In the genomic region with DNA sequence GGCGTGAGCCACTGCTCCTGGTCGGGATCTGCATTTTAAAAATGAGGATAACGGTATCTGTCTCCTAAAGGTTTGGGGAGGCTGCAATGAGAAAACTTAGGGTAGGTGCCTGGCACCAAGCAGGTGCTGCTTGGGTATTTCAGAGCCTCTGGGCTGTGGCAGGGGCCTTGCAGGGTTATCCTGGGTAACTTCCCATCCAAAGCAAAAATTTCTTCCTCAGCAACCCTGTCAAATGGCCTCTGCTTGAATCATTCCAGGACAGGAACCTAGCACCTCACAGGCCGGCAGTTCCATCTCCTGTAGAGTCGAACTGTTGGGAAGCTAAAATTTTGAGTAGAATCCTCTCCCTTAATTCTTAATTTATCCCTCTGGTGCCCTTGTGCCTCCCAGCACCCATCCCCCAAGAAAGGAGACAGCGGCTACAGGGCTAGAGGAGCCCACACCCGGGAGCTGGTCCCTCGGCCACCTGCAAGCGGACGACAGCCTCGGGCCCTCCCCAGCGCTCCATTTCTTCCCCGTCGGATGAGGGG, we compare ENCODE assay signal across 11 cellular contexts. TPM values are rescaled to one million over a fixed set of nuclear protein-coding genes. Genes with fewer than 3 reads are reported as not detected.
DNase-seq lines count a peak whose midpoint lies in the region; ATAC-seq lines count a peak whose summit lies in the region.
"Had no signal": no experiment of that assay in that cellular context is flagged by ENCODE, and none has a peak within 500 bp of the region (broad histone marks: within the 10 kb centered on the region; RNA-seq: fewer than 3 reads in every experiment).

No MANE protein-coding gene starts in this region.

- H3K4me3 ChIP-seq in iPS-18a (ENCODE audit: low read length): peak overlapping the region; percentile 47

- peaks cover 61% of the 10 kb centered on the region for H3K27me3 ChIP-seq in iPS-18a (ENCODE audit: control insufficient read depth, insufficient read depth, low read length)

- no peak for DNase-seq in activated CD4-positive, alpha-beta T cell treated with anti-CD3 and anti-CD28 coated beads, Interleukin-2, amount 10 ng/mL, durations not matched to agents 7 days and 5 days
- DNase-seq in activated CD4-positive, alpha-beta T cell treated with anti-CD3 and anti-CD28 coated beads for 48 hours: no peak
- DNase-seq in activated T-helper 1 cell treated with anti-CD3 and anti-CD28 coated beads, Interleukin-12 subunit alpha, Interleukin-12 subunit beta, Interleukin-2, Interleukin-4 antibody, amounts not matched to agents 30 ng/mL and 10 ng/mL and 1 ng/mL, durations not matched to agents 14 hours and 24 hours and 36 hours (ENCODE audit: low spot score): no peak
- DNase-seq in stimulated activated naive CD8-positive, alpha-beta T cell treated with anti-CD3 and anti-CD28 coated beads, Interleukin-15, amount 100 ng/mL, for 72 hours: no peak
- DNase-seq in germinal center (ENCODE audit: low spot score) (no peak), putamen (ENCODE audit: low spot score) (no peak), NCI-H510A treated with DMSO at 0.1 percent for 48 hours (lab: John Stamatoyannopoulos, UW) (no peak)
- DNase-seq: occipital lobe had no signal

- POLR2A ChIA-PET in activated CD4-positive, alpha-beta T cell treated with anti-CD3 and anti-CD28 coated beads, Interleukin-2, amount 10 ng/mL, durations not matched to agents 7 days and 5 days (lab: Charles Lee): no interaction called here

- no peaks in the 10 kb centered on the region for H3K36me3 ChIP-seq in iPS-18a (ENCODE audit: control insufficient read depth, low read depth, low read length)
- H3K36me3 ChIP-seq: upper lobe of left lung had no signal

- H3K9ac ChIP-seq in iPS-18a (ENCODE audit: low read length): no peak overlapping the region

- no peaks in the 10 kb centered on the region for H3K9me3 ChIP-seq in iPS-18a (ENCODE audit: control insufficient read depth, low read depth, low read length)
- H3K9me3 ChIP-seq: upper lobe of left lung had no signal

- H3K27ac ChIP-seq in iPS-18a (ENCODE audit: low read length): no peak overlapping the region
- H3K27ac ChIP-seq: upper lobe of left lung had no signal

- CTCF ChIA-PET in activated CD4-positive, alpha-beta T cell treated with anti-CD3 and anti-CD28 coated beads, Interleukin-2, amount 10 ng/mL, durations not matched to agents 7 days and 5 days (lab: Charles Lee): interaction anchor here (1.5 kb wide), 1 partner anchor 14 kb away, joined by 5 read pairs; no protein-coding TSS in a partner anchor

- peaks cover 4% of the 10 kb centered on the region for H3K4me1 ChIP-seq in iPS-18a (ENCODE audit: control insufficient read depth, low read depth, low read length)

- peak; percentile 8 for ATAC-seq in stimulated activated naive CD8-positive, alpha-beta T cell treated with anti-CD3 and anti-CD28 coated beads, Interleukin-15, amount 100 ng/mL, for 72 hours

- peaks cover 40% of the 10 kb centered on the region for H3K27me3 Mint-ChIP-seq in activated CD4-positive, alpha-beta T cell treated with anti-CD3 and anti-CD28 coated beads, Interleukin-2, amount 10 ng/mL, durations not matched to agents 7 days and 5 days
- peaks cover 38% of the 10 kb centered on the region for H3K27me3 Mint-ChIP-seq in activated T-helper 1 cell treated with anti-CD3 and anti-CD28 coated beads, Interleukin-12 subunit alpha, Interleukin-12 subunit beta, Interleukin-2, Interleukin-4 antibody, amounts not matched to agents 30 ng/mL and 10 ng/mL and 1 ng/mL, durations not matched to agents 14 hours and 24 hours and 36 hours (ENCODE audit: insufficient read depth)
- peaks cover 50% of the 10 kb centered on the region for H3K27me3 Mint-ChIP-seq in stimulated activated naive CD8-positive, alpha-beta T cell treated with anti-CD3 and anti-CD28 coated beads, Interleukin-15, amount 100 ng/mL, for 72 hours

- H3K36me3 Mint-ChIP-seq in activated CD4-positive, alpha-beta T cell treated with anti-CD3 and anti-CD28 coated beads, Interleukin-2, amount 10 ng/mL, durations not matched to agents 7 days and 5 days (ENCODE audit: low read depth): no peaks in the 10 kb centered on the region
- H3K36me3 Mint-ChIP-seq in activated T-helper 1 cell treated with anti-CD3 and anti-CD28 coated beads, Interleukin-12 subunit alpha, Interleukin-12 subunit beta, Interleukin-2, Interleukin-4 antibody, amounts not matched to agents 30 ng/mL and 10 ng/mL and 1 ng/mL, durations not matched to agents 14 hours and 24 hours and 36 hours (ENCODE audit: low read depth): no peaks in the 10 kb centered on the region

- no peaks in the 10 kb centered on the region for H3K9me3 Mint-ChIP-seq in activated CD4-positive, alpha-beta T cell treated with anti-CD3 and anti-CD28 coated beads, Interleukin-2, amount 10 ng/mL, durations not matched to agents 7 days and 5 days
- no peaks in the 10 kb centered on the region for H3K9me3 Mint-ChIP-seq in activated T-helper 1 cell treated with anti-CD3 and anti-CD28 coated beads, Interleukin-12 subunit alpha, Interleukin-12 subunit beta, Interleukin-2, Interleukin-4 antibody, amounts not matched to agents 30 ng/mL and 10 ng/mL and 1 ng/mL, durations not matched to agents 14 hours and 24 hours and 36 hours
- no peaks in the 10 kb centered on the region for H3K9me3 Mint-ChIP-seq in stimulated activated naive CD8-positive, alpha-beta T cell treated with anti-CD3 and anti-CD28 coated beads, Interleukin-15, amount 100 ng/mL, for 72 hours
- H3K9me3 Mint-ChIP-seq: T-helper 1 cell treated with Interleukin-12 subunit alpha and Interleukin-12 subunit beta and Interleukin-4 antibody, amounts not matched to agents 30 μg/mL and 1 μg/mL, for 36 hours had no signal

- peaks cover 12% of the 10 kb centered on the region for H3K4me1 Mint-ChIP-seq in activated CD4-positive, alpha-beta T cell treated with anti-CD3 and anti-CD28 coated beads, Interleukin-2, amount 10 ng/mL, durations not matched to agents 7 days and 5 days
- peaks cover 14% of the 10 kb centered on the region for H3K4me1 Mint-ChIP-seq in activated T-helper 1 cell treated with anti-CD3 and anti-CD28 coated beads, Interleukin-12 subunit alpha, Interleukin-12 subunit beta, Interleukin-2, Interleukin-4 antibody, amounts not matched to agents 30 ng/mL and 10 ng/mL and 1 ng/mL, durations not matched to agents 14 hours and 24 hours and 36 hours (ENCODE audit: low read depth)
- H3K4me1 Mint-ChIP-seq in stimulated activated naive CD8-positive, alpha-beta T cell treated with anti-CD3 and anti-CD28 coated beads, Interleukin-15, amount 100 ng/mL, for 72 hours: peaks cover 16% of the 10 kb centered on the region

- H3K27ac Mint-ChIP-seq in activated CD4-positive, alpha-beta T cell treated with anti-CD3 and anti-CD28 coated beads, Interleukin-2, amount 10 ng/mL, durations not matched to agents 7 days and 5 days: no peak overlapping the region
- no peak overlapping the region for H3K27ac Mint-ChIP-seq in activated T-helper 1 cell treated with anti-CD3 and anti-CD28 coated beads, Interleukin-12 subunit alpha, Interleukin-12 subunit beta, Interleukin-2, Interleukin-4 antibody, amounts not matched to agents 30 ng/mL and 10 ng/mL and 1 ng/mL, durations not matched to agents 14 hours and 24 hours and 36 hours
- H3K27ac Mint-ChIP-seq in stimulated activated naive CD8-positive, alpha-beta T cell treated with anti-CD3 and anti-CD28 coated beads, Interleukin-15, amount 100 ng/mL, for 72 hours: no peak overlapping the region
- H3K27ac Mint-ChIP-seq: T-helper 1 cell treated with Interleukin-12 subunit alpha and Interleukin-12 subunit beta and Interleukin-4 antibody, amounts not matched to agents 30 μg/mL and 1 μg/mL, for 36 hours had no signal

- intact Hi-C loops in activated T-helper 1 cell treated with anti-CD3 and anti-CD28 coated beads, Interleukin-12 subunit alpha, Interleukin-12 subunit beta, Interleukin-2, Interleukin-4 antibody, amounts not matched to agents 30 ng/mL and 10 ng/mL and 1 ng/mL, durations not matched to agents 14 hours and 24 hours and 36 hours (cut with micrococcal nuclease): no loop called here

- peak overlapping the region; percentile 3 for H3K4me3 Mint-ChIP-seq in activated CD4-positive, alpha-beta T cell treated with anti-CD3 and anti-CD28 coated beads, Interleukin-2, amount 10 ng/mL, durations not matched to agents 7 days and 5 days
- peak overlapping the region; percentile 73 for H3K4me3 Mint-ChIP-seq in activated T-helper 1 cell treated with anti-CD3 and anti-CD28 coated beads, Interleukin-12 subunit alpha, Interleukin-12 subunit beta, Interleukin-2, Interleukin-4 antibody, amounts not matched to agents 30 ng/mL and 10 ng/mL and 1 ng/mL, durations not matched to agents 14 hours and 24 hours and 36 hours
- H3K4me3 Mint-ChIP-seq in stimulated activated naive CD8-positive, alpha-beta T cell treated with anti-CD3 and anti-CD28 coated beads, Interleukin-15, amount 100 ng/mL, for 72 hours: peak overlapping the region; percentile 21 to 78
- H3K4me3 Mint-ChIP-seq: T-helper 1 cell treated with Interleukin-12 subunit alpha and Interleukin-12 subunit beta and Interleukin-4 antibody, amounts not matched to agents 30 μg/mL and 1 μg/mL, for 36 hours had no signal

RNA-seq across cellular contexts. Expression of gene CGREF1, which starts 0.9 kb away (rescaled TPM):
- 1 to 10 TPM in 1 of 2 experiments, under 1 TPM in 1; 0.92 to 1.3 TPM for total RNA-seq in activated CD4-positive, alpha-beta T cell treated with anti-CD3 and anti-CD28 coated beads, Interleukin-2, amount 10 ng/mL, durations not matched to agents 7 days and 5 days
- total RNA-seq in activated T-helper 1 cell treated with anti-CD3 and anti-CD28 coated beads, Interleukin-12 subunit alpha, Interleukin-12 subunit beta, Interleukin-2, Interleukin-4 antibody, amounts not matched to agents 30 ng/mL and 10 ng/mL and 1 ng/mL, durations not matched to agents 14 hours and 24 hours and 36 hours: 12.9 and 18.0 TPM in 2 replicates

RNA-seq across cellular contexts. Expression of gene ABHD1, which starts 5.6 kb away (rescaled TPM):
- total RNA-seq in activated CD4-positive, alpha-beta T cell treated with anti-CD3 and anti-CD28 coated beads, Interleukin-2, amount 10 ng/mL, durations not matched to agents 7 days and 5 days: under 1 TPM; 0.10 to 0.25 TPM
- total RNA-seq in activated T-helper 1 cell treated with anti-CD3 and anti-CD28 coated beads, Interleukin-12 subunit alpha, Interleukin-12 subunit beta, Interleukin-2, Interleukin-4 antibody, amounts not matched to agents 30 ng/mL and 10 ng/mL and 1 ng/mL, durations not matched to agents 14 hours and 24 hours and 36 hours: 0.34 and 0.96 TPM in 2 replicates

RNA-seq across cellular contexts. Expression of gene PREB, which starts 16.4 kb away (rescaled TPM):
- 10 to 100 TPM; 60.0 to 65.3 TPM for total RNA-seq in activated CD4-positive, alpha-beta T cell treated with anti-CD3 and anti-CD28 coated beads, Interleukin-2, amount 10 ng/mL, durations not matched to agents 7 days and 5 days
- total RNA-seq in activated T-helper 1 cell treated with anti-CD3 and anti-CD28 coated beads, Interleukin-12 subunit alpha, Interleukin-12 subunit beta, Interleukin-2, Interleukin-4 antibody, amounts not matched to agents 30 ng/mL and 10 ng/mL and 1 ng/mL, durations not matched to agents 14 hours and 24 hours and 36 hours: 95.9 and 97.1 TPM in 2 replicates

RNA-seq across cellular contexts. Expression of gene PRR30, which starts 21.1 kb away (rescaled TPM):
- total RNA-seq in activated CD4-positive, alpha-beta T cell treated with anti-CD3 and anti-CD28 coated beads, Interleukin-2, amount 10 ng/mL, durations not matched to agents 7 days and 5 days: not detected
- total RNA-seq in activated T-helper 1 cell treated with anti-CD3 and anti-CD28 coated beads, Interleukin-12 subunit alpha, Interleukin-12 subunit beta, Interleukin-2, Interleukin-4 antibody, amounts not matched to agents 30 ng/mL and 10 ng/mL and 1 ng/mL, durations not matched to agents 14 hours and 24 hours and 36 hours: not detected in 2 replicates
- total RNA-seq: occipital lobe, upper lobe of left lung had no signal

RNA-seq across cellular contexts. Expression of gene TCF23, which starts 30.7 kb away (rescaled TPM):
- total RNA-seq in activated CD4-positive, alpha-beta T cell treated with anti-CD3 and anti-CD28 coated beads, Interleukin-2, amount 10 ng/mL, durations not matched to agents 7 days and 5 days: not detected
- not detected in 2 replicates for total RNA-seq in activated T-helper 1 cell treated with anti-CD3 and anti-CD28 coated beads, Interleukin-12 subunit alpha, Interleukin-12 subunit beta, Interleukin-2, Interleukin-4 antibody, amounts not matched to agents 30 ng/mL and 10 ng/mL and 1 ng/mL, durations not matched to agents 14 hours and 24 hours and 36 hours
- total RNA-seq: occipital lobe had no signal

Comparison
In these comparisons a context has a peak if more than half of its experiments do, and no peak if none do; other contexts are left out.
1. H3K4me3 Mint-ChIP-seq: peak in every context shown above with its lines; median percentile 73 in activated T-helper 1 cell treated with anti-CD3 and anti-CD28 coated beads, Interleukin-12 subunit alpha, Interleukin-12 subunit beta, Interleukin-2, Interleukin-4 antibody, amounts not matched to agents 30 ng/mL and 10 ng/mL and 1 ng/mL, durations not matched to agents 14 hours and 24 hours and 36 hours; 50 in stimulated activated naive CD8-positive, alpha-beta T cell treated with anti-CD3 and anti-CD28 coated beads, Interleukin-15, amount 100 ng/mL, for 72 hours; 3 in activated CD4-positive, alpha-beta T cell treated with anti-CD3 and anti-CD28 coated beads, Interleukin-2, amount 10 ng/mL, durations not matched to agents 7 days and 5 days.